ENCODE assay signal across 8 cellular contexts in the genomic region with DNA sequence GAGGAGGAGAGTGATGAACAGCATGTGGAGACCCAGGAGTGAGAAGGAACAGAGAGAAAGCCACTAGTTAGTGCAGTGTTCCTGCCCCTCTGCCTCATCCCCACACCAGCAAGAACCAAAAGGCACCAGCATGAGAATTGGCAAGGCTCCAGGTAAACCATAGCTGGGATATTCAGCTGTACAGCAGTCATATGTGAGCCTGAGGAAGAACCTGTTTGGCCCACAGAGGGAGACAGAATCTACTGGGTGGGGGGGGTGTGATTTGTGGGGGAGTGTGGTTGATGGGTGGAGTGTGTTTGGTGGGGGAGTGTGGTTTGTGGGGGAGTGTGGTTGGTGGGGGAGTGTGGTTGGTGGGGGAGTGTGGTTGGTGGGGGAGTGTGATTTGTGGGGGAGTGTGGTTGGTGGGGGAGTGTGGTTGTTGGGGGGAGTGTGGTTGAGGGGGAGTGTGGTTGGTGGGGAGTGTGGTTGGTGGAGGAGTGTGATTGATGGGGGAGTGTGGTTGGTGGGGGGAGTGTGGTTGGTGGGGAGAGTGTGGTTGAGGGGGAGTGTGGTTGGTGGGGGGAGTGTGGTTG. TPM values are rescaled to one million over a fixed set of nuclear protein-coding genes. Genes with fewer than 3 reads are reported as not detected.
DNase-seq lines count a peak whose midpoint lies in the region; FAIRE-seq and TF ChIP-seq lines count a peak whose summit lies in the region.

No MANE protein-coding gene starts in this region.

- H3K4me1 ChIP-seq in cardiac muscle cell (ENCODE audit: low read depth) (peaks cover 5% of the 10 kb centered on the region), left ventricle myocardium inferior (peaks cover 65% of the 10 kb centered on the region)

- H3K27ac ChIP-seq in cardiac muscle cell (no peak overlapping the region), left ventricle myocardium inferior (replicated peaks) (no peak overlapping the region)

- no peaks in the 10 kb centered on the region for H3K9me3 ChIP-seq in cardiac muscle cell (ENCODE audit: low read depth)
- no peaks in the 10 kb centered on the region for H3K9me3 ChIP-seq in left ventricle myocardium inferior (replicated peaks)

- FAIRE-seq in urothelium cell line (lab: Jason Lieb, UNC), result no peak

- TF ChIP-seq CTCF in cardiac muscle cell (IDR thresholded peaks at IDR 0.05; ENCODE audit: low read depth, low read length) (no peak), left ventricle myocardium inferior (IDR thresholded peaks at IDR 0.05; ENCODE audit: borderline replicate concordance) (no peak), epithelial cell of proximal tubule (conservative IDR thresholded peaks at IDR 0.05; ENCODE audit: low read depth, low read length) (peak; percentile 11)

- H3K36me3 ChIP-seq in cardiac muscle cell, result no peaks in the 10 kb centered on the region
- H3K36me3 ChIP-seq in left ventricle myocardium inferior, result peaks cover 11% of the 10 kb centered on the region

- intact Hi-C loops in left ventricle myocardium inferior (cut with micrococcal nuclease), result no loop called here

- DNase-seq in cardiac muscle cell (ENCODE audit: low read depth in 1 of 2, low spot score in 1 of 2) (peak; percentile 25 to 56), left ventricle myocardium inferior (no peak), T-helper 2 cell (peak in 3 of 5 experiments; percentile 16 to 46 (median 42)), epithelial cell of proximal tubule (ENCODE audit: low read depth) (no peak), urothelium cell line (ENCODE audit: low spot score) (peak; percentile 22), NCI-H1092 (lab: John Stamatoyannopoulos, UW) (no peak)
- DNase-seq in activated CD4-positive, CD25-positive, alpha-beta regulatory T cell (lab: John Stamatoyannopoulos, UW), result no peak
- no peak for DNase-seq in activated CD8-positive, alpha-beta memory T cell treated with anti-CD3 and anti-CD28 coated beads, Interleukin-2, amount 50 U/mL, for 4 hours

- no peaks in the 10 kb centered on the region for H3K27me3 ChIP-seq in cardiac muscle cell
- no peaks in the 10 kb centered on the region for H3K27me3 ChIP-seq in left ventricle myocardium inferior (ENCODE audit: low read depth)

- H3K4me3 ChIP-seq in cardiac muscle cell (no peak overlapping the region), left ventricle myocardium inferior (no peak overlapping the region), epithelial cell of proximal tubule (ENCODE audit: low read depth, low read length) (no peak overlapping the region)

RNA-seq across cellular contexts. Expression of gene MINK1, which starts 19.4 kb away (rescaled TPM):
- total RNA-seq in cardiac muscle cell, result 31.3 and 47.7 TPM in 2 replicates
- 27.1 and 35.9 TPM in 2 replicates for polyA plus RNA-seq in cardiac muscle cell
- 50.9 TPM for total RNA-seq in left ventricle myocardium inferior
- 20.5 and 39.9 TPM in 2 replicates for total RNA-seq in epithelial cell of proximal tubule

RNA-seq across cellular contexts. Expression of gene PLD2, which starts 45.6 kb away (rescaled TPM):
- total RNA-seq in cardiac muscle cell, result 15.0 and 18.3 TPM in 2 replicates
- 12.4 and 16.8 TPM in 2 replicates for polyA plus RNA-seq in cardiac muscle cell
- 11.2 TPM for total RNA-seq in left ventricle myocardium inferior
- 15.7 and 19.5 TPM in 2 replicates for total RNA-seq in epithelial cell of proximal tubule

RNA-seq across cellular contexts. Expression of gene C17orf107, which starts 46.7 kb away (rescaled TPM):
- total RNA-seq in cardiac muscle cell, result 1.7 and 7.4 TPM in 2 replicates
- 1.3 and 1.6 TPM in 2 replicates for polyA plus RNA-seq in cardiac muscle cell
- 0.80 TPM for total RNA-seq in left ventricle myocardium inferior
- 1.3 and 1.4 TPM in 2 replicates for total RNA-seq in epithelial cell of proximal tubule

RNA-seq across cellular contexts. Expression of gene CHRNE, which starts 50.3 kb away (rescaled TPM):
- total RNA-seq in cardiac muscle cell, result 0.35 and 1.5 TPM in 2 replicates
- 0.32 and 1.1 TPM in 2 replicates for polyA plus RNA-seq in cardiac muscle cell
- 1.5 TPM for total RNA-seq in left ventricle myocardium inferior
- 1.0 TPM in 1 of 2 replicates, not detected in the other for total RNA-seq in epithelial cell of proximal tubule

Comparison
In these comparisons a context has a peak if more than half of its experiments do, and no peak if none do; other contexts are left out.
1. DNase-seq: peak in cardiac muscle cell (2 of 2), T-helper 2 cell (3 of 5) and urothelium cell line (single experiment); none in left ventricle myocardium inferior (single experiment), epithelial cell of proximal tubule (single experiment), activated CD4-positive, CD25-positive, alpha-beta regulatory T cell (0 of 4), NCI-H1092 (single experiment) and activated CD8-positive, alpha-beta memory T cell treated with anti-CD3 and anti-CD28 coated beads, Interleukin-2, amount 50 U/mL, for 4 hours (single experiment).